In the genomic region with DNA sequence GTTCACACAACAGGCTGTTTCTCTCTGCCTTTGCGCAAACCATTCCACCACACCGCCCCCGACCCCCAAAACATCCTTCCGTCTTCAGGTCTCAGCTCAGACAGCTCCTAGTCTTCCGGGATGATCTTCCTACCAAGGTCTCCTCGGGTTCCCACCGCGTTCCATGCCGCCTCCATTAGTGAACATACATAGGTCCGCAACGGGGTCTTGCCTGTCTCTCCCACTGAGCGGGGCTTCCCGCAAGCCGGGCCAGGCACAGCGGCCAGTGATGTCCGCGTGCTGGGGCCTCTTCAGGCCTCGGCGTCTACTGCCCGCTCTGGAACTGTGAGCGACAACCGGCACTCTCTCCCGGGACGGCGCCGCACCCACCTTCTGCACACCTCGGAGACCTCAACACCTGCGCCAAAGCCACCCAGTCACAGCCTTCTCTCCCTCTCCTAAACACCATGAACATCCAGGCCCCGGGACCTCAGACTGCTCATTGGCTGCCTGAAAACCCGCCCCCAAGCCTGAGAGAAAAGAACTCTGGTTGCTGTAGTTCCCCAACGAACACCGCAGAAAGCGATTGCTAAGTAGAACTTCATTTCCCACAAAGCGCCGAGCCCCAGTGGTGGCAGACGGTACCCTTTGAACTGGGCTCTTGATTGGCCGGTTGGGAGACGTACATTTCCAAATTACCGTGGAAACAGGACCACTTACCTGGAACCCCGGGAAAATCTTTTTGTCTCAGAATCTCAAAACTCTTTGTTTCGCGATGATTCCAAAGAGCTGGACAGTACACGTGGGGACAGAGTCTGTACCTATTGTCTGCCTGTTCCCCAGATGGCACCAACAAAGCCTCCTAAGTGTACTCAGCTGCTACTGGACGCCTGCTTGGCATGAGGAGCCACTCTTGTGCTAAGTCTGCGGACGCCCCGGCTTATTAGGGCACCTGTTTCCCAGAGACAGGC, we compare ENCODE assay signal across 8 cellular contexts. TPM values are rescaled to one million over a fixed set of nuclear protein-coding genes. Genes with fewer than 3 reads are reported as not detected.
DNase-seq lines count a peak whose midpoint lies in the region; ATAC-seq and TF ChIP-seq lines count a peak whose summit lies in the region.

No MANE protein-coding gene starts in this region.

- H3K27me3 ChIP-seq in SJSA1 (replicated peaks) (no peaks in the 10 kb centered on the region), osteoblast (ENCODE audit: insufficient read depth, low read length) (no peaks in the 10 kb centered on the region), testis (no peaks in the 10 kb centered on the region)

- peak overlapping the region; percentile 99 for H3K4me2 ChIP-seq in osteoblast (ENCODE audit: insufficient read depth, low read length)

- peak overlapping the region; percentile 52 for H3K4me3 ChIP-seq in SJSA1
- H3K4me3 ChIP-seq in osteoblast (ENCODE audit: insufficient read depth, low read length): peak overlapping the region; percentile 93
- peak overlapping the region; percentile 65 to 69 for H3K4me3 ChIP-seq in testis

- TF ChIP-seq CTCF in osteoblast (IDR thresholded peaks at IDR 0.05; ENCODE audit: extremely low read depth, low read depth, low read length) (no peak), testis (IDR thresholded peaks at IDR 0.05) (peak in 1 of 3 experiments; percentile 10)

- ATAC-seq in GM21529 (IDR thresholded peaks at IDR 0.05; ENCODE audit: unreplicated experiment) (peak; percentile 87), Right ventricle myocardium inferior (peak; percentile 96)

- H3K36me3 ChIP-seq in KOPT-K1 (ENCODE audit: insufficient read depth, low read length) (peaks cover 31% of the 10 kb centered on the region; the same call in 1 of the 2 replicates), SJSA1 (peaks cover 4% of the 10 kb centered on the region), osteoblast (ENCODE audit: insufficient read depth, low read length) (peaks cover 13% of the 10 kb centered on the region), testis (ENCODE audit: low read depth, missing control alignments) (no peaks in the 10 kb centered on the region)

- peak overlapping the region; percentile 95 for H2AFZ ChIP-seq in osteoblast (ENCODE audit: low read length)

- H3K27ac ChIP-seq in KOPT-K1 (ENCODE audit: low read depth, low read length, poor library complexity, severe bottlenecking) (peak overlapping the region; percentile 31), SJSA1 (no peak overlapping the region), osteoblast (ENCODE audit: low read depth, low read length) (peak overlapping the region; percentile 41), testis (peak overlapping the region in 1 of 2 donors; percentile 66)

- H4K20me1 ChIP-seq in osteoblast (ENCODE audit: insufficient read depth, low read length): no peaks in the 10 kb centered on the region

- intact Hi-C loops in Right ventricle myocardium inferior (cut with DNase I) (no loop called here), testis (cut with DNase I; ENCODE audit: low total_unique reads) (no loop called here)

- peaks cover 13% of the 10 kb centered on the region for H3K79me2 ChIP-seq in osteoblast (ENCODE audit: insufficient read depth, low read length)

- H3K9me3 ChIP-seq in KOPT-K1 (ENCODE audit: insufficient read depth, low read length, poor library complexity, severe bottlenecking) (no peaks in the 10 kb centered on the region), SJSA1 (replicated peaks) (no peaks in the 10 kb centered on the region; the same call in 1 of the 2 replicates), osteoblast (ENCODE audit: low read depth, low read length) (no peaks in the 10 kb centered on the region), testis (no peaks in the 10 kb centered on the region)

- H3K4me1 ChIP-seq in SJSA1 (replicated peaks) (peaks cover 11% of the 10 kb centered on the region), osteoblast (ENCODE audit: insufficient read depth, low read length) (peaks cover 7% of the 10 kb centered on the region), testis (no peaks in the 10 kb centered on the region)

- peak; percentile 92 for DNase-seq in DMS153 treated with DMSO at 0.1 percent for 48 hours (lab: John Stamatoyannopoulos, UW; ENCODE audit: unreplicated experiment)
- DNase-seq in SJSA1 (ENCODE audit: low read depth in 1 of 2, low spot score in 2 of 2): peak; percentile 72 to 85
- DNase-seq in activated naive CD4-positive, alpha-beta T cell treated with anti-CD3 and anti-CD28 coated beads, Interleukin-2, amount 50 U/mL, for 16 hours: peak; percentile 88
- peak; percentile 92 for DNase-seq in Right ventricle myocardium inferior (ENCODE audit: missing footprints)
- DNase-seq in osteoblast (ENCODE audit: insufficient read length, low spot score, missing footprints): peak; percentile 99
- DNase-seq in testis: peak; percentile 93

- TF ChIP-seq POLR2A in testis (IDR thresholded peaks at IDR 0.05): no peak

- WGBS in testis, 2 donors: 11 to 18% methylated on average over 38 to 47 of the region's 47 CpGs

RNA-seq across cellular contexts. Expression of gene DYRK1B, which starts 9.5 kb away (rescaled TPM):
- total RNA-seq in SJSA1 (2014; rRNA removed; shearing (Covaris generic)): 1.9 and 2.0 TPM in 2 replicates
- total RNA-seq in Right ventricle myocardium inferior (19.9 TPM), osteoblast (17.1 and 19.5 TPM in 2 replicates), testis (100 to 1,000 TPM in 1 of 2 donors, 10 to 100 TPM in 1; 90.8 to 127 TPM)
- polyA plus RNA-seq in testis (ENCODE audit: insufficient read depth, low read depth, low replicate concordance): 124 TPM

RNA-seq across cellular contexts. Expression of gene FBL, which starts 21.8 kb away (rescaled TPM):
- total RNA-seq in SJSA1 (2014; rRNA removed; shearing (Covaris generic)): 162 and 189 TPM in 2 replicates
- total RNA-seq in Right ventricle myocardium inferior (64.8 TPM), osteoblast (69.0 and 87.2 TPM in 2 replicates), testis (100 to 1,000 TPM; 236 to 301 TPM)
- polyA plus RNA-seq in testis (ENCODE audit: insufficient read depth, low read depth, low replicate concordance): 303 TPM

RNA-seq across cellular contexts. Expression of gene LEUTX, which starts 45.8 kb away (rescaled TPM):
- total RNA-seq in SJSA1 (2014; rRNA removed; shearing (Covaris generic)): not detected in 2 replicates
- total RNA-seq in Right ventricle myocardium inferior: not detected
- total RNA-seq in osteoblast: not detected in 2 replicates
- not detected for total RNA-seq in testis
- polyA plus RNA-seq in testis (ENCODE audit: insufficient read depth, low read depth, low replicate concordance): not detected
